1 cellular context compared by ENCODE assay signal in the genomic region with DNA sequence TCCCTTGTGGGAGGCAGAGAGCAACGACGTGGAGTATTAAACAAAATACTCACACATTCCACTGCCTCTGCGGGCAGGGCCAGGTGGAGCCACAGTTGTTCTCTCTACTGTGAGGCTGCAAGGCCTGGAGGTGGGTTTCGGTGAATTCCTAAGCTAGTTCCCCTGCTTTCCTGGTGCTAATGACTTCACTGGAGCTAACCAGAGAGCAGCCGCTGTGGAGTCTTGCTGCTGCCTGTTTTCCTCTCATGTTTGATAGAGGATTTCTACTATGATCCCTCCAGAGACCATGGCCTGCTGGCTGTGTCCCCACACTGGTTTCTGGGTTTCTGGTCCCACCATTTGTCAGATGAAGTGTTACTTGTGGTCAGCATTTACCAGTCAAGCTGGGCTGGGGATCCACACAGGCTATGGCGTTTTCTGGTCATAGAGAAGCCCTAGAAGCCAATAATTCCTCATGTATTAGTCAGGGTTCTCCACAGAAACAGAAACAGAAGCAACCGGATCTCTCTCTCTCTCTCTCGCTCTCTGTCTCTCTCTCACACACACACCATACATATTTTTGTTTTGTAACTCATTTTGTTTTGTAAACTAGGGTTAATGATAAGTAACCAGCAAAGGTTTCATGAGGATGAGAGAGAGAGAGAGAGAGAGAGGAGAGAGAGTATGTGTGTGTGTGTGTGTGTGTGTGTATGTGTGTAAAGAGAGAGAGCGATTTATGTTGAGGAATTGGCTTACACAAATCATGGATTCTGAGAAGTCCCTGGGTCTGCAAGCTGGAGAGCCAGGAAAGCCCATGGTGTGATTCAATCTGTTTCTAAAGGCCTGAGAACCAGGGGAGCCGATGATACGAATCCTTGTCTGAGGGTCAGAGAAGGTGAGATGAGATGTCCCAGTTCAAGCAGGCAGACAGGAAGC.
TF ChIP-seq lines count a peak whose summit lies in the region.

No MANE protein-coding gene starts in this region.

TF ChIP-seq in HepG2, 621 proteins besides CTCF, POLR2A, EP300 and RAD21 (continued from another document):
- TF ChIP-seq ZBTB46 (CRISPR knock-in tag; IDR thresholded peaks at IDR 0.05; ENCODE audit: borderline replicate concordance) (no peak), NFE2L1 (CRISPR knock-in tag; IDR thresholded peaks at IDR 0.05; ENCODE audit: borderline replicate concordance) (no peak), THRA (CRISPR knock-in tag; IDR thresholded peaks at IDR 0.05; ENCODE audit: borderline replicate concordance) (no peak), ZNF768 (CRISPR knock-in tag; IDR thresholded peaks at IDR 0.05) (no peak), THAP7 (CRISPR knock-in tag; IDR thresholded peaks at IDR 0.05) (no peak), U2AF1 (optimal IDR thresholded peaks at IDR 0.05; ENCODE audit: low read depth, low read length) (no peak), HMG20B (CRISPR knock-in tag; conservative IDR thresholded peaks at IDR 0.05) (no peak), PCBP1 (IDR thresholded peaks at IDR 0.05; ENCODE audit: borderline replicate concordance, low read depth, low read length) (no peak), ZNF772 (CRISPR knock-in tag; IDR thresholded peaks at IDR 0.05) (no peak), PRPF4 (IDR thresholded peaks at IDR 0.05; ENCODE audit: low read depth, low read length, poor library complexity, severe bottlenecking) (no peak), CBX2 (IDR thresholded peaks at IDR 0.05; ENCODE audit: low read depth, low read length) (no peak), CBX2 (CRISPR knock-in tag; IDR thresholded peaks at IDR 0.05; ENCODE audit: low read depth) (no peak), MEF2D (CRISPR knock-in tag; IDR thresholded peaks at IDR 0.05) (no peak), ISX (CRISPR knock-in tag; conservative IDR thresholded peaks at IDR 0.05) (no peak), HNF1A (IDR thresholded peaks at IDR 0.05; ENCODE audit: low read depth) (no peak), HNF1A (CRISPR knock-in tag; IDR thresholded peaks at IDR 0.05; ENCODE audit: borderline replicate concordance) (no peak)
TF ChIP-seq in HepG2: peak in this region for 0.
